Comparison of ENCODE assay signal across 1 cellular context in the genomic region with DNA sequence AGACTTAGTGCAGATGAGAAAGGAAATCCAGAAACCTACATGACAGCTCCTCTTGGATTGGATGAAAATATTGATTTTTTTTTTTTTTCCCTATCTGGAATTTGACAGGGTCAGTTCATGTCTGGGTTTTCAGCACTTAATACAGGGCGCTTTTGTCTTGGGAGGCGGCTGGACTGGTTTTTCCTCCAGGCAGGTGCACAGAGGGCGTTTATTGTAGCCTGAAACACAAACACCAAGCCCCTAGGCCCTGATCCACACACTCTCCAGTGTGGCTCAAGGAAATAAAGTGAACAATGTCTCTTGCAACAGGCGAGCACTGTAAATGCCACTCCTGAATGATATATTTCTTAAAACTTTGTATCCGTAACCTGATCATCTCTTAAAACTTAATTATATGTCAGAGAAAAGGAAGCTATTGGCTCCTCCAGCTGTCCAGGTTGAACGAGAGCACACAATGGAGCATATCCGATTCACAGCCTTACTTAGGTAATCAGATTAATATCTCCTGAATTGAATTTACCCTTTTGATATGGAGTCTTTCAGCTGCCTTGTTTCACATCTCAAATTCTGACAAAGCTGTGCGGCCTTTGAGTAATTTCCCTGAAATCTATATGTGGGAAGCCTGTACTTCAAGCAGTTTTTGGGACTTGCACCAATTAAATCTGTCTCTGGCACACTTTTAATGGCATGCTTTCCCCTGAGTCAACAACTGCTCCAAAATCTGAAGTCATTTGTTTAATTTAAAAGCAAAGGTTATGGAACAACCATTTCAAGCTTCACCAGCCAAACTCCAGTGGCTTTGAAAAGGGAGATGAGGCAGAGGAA.
TF ChIP-seq lines count a peak whose summit lies in the region.

No MANE protein-coding gene starts in this region.

TF ChIP-seq in HepG2, 621 proteins besides CTCF, POLR2A, EP300 and RAD21 (continued from another document and continues in another):
- TF ChIP-seq ZNF318 (CRISPR knock-in tag; IDR thresholded peaks at IDR 0.05) (no peak), ZBTB34 (CRISPR knock-in tag; IDR thresholded peaks at IDR 0.05) (no peak), TEAD3 (CRISPR knock-in tag; optimal IDR thresholded peaks at IDR 0.05; ENCODE audit: borderline replicate concordance) (peak; percentile 17), IRX3 (CRISPR knock-in tag; IDR thresholded peaks at IDR 0.05; ENCODE audit: borderline replicate concordance, low read depth) (no peak), PAXIP1 (CRISPR knock-in tag; conservative IDR thresholded peaks at IDR 0.05) (peak; percentile 19; the same call in 1 of the 2 replicates), ZNF784 (CRISPR knock-in tag; IDR thresholded peaks at IDR 0.05; ENCODE audit: borderline replicate concordance) (no peak), KDM6A (CRISPR knock-in tag; IDR thresholded peaks at IDR 0.05; ENCODE audit: low read depth) (no peak), IRF9 (CRISPR knock-in tag; IDR thresholded peaks at IDR 0.05; ENCODE audit: borderline replicate concordance) (no peak), YEATS4 (CRISPR knock-in tag; IDR thresholded peaks at IDR 0.05; ENCODE audit: borderline replicate concordance) (no peak), HNF4G (IDR thresholded peaks at IDR 0.05; ENCODE audit: borderline replicate concordance, low read depth, low read length) (no peak), HNF4G (CRISPR knock-in tag; IDR thresholded peaks at IDR 0.05; ENCODE audit: borderline replicate concordance, low read depth) (no peak), ZBTB7A (CRISPR knock-in tag; IDR thresholded peaks at IDR 0.05) (no peak), SATB2 (CRISPR knock-in tag; IDR thresholded peaks at IDR 0.05) (no peak), EED (CRISPR knock-in tag; IDR thresholded peaks at IDR 0.05) (no peak), NR2F6 (IDR thresholded peaks at IDR 0.05) (peak; percentile 28; the same call in 1 of the 2 replicates), NR2F6 (CRISPR knock-in tag; IDR thresholded peaks at IDR 0.05) (no peak), ZNF570 (CRISPR knock-in tag; IDR thresholded peaks at IDR 0.05; ENCODE audit: borderline replicate concordance) (no peak), GABPA (IDR thresholded peaks at IDR 0.05; ENCODE audit: low read depth, low read length) (no peak), GABPA (CRISPR knock-in tag; IDR thresholded peaks at IDR 0.05; ENCODE audit: low read depth) (no peak), ZNF768 (CRISPR knock-in tag; IDR thresholded peaks at IDR 0.05) (no peak), SOX6 (IDR thresholded peaks at IDR 0.05) (no peak), SOX6 (CRISPR knock-in tag; IDR thresholded peaks at IDR 0.05) (no peak; the same call in 1 of the 2 replicates), CHD4 (IDR thresholded peaks at IDR 0.05; ENCODE audit: borderline replicate concordance, low read length) (no peak)
- TF ChIP-seq, protein P1, sequence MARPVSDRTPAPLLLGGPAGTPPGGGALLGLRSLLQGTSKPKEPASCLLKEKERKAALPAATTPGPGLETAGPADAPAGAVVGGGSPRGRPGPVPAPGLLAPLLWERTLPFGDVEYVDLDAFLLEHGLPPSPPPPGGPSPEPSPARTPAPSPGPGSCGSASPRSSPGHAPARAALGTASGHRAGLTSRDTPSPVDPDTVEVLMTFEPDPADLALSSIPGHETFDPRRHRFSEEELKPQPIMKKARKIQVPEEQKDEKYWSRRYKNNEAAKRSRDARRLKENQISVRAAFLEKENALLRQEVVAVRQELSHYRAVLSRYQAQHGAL (CRISPR knock-in tag; IDR thresholded peaks at IDR 0.05; ENCODE audit: not compliant biosample characterization), result no peak
- TF ChIP-seq, protein P2, sequence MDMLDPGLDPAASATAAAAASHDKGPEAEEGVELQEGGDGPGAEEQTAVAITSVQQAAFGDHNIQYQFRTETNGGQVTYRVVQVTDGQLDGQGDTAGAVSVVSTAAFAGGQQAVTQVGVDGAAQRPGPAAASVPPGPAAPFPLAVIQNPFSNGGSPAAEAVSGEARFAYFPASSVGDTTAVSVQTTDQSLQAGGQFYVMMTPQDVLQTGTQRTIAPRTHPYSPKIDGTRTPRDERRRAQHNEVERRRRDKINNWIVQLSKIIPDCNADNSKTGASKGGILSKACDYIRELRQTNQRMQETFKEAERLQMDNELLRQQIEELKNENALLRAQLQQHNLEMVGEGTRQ (IDR thresholded peaks at IDR 0.05; ENCODE audit: low read depth, low read length), result no peak
- TF ChIP-seq, protein P2 (CRISPR knock-in tag; IDR thresholded peaks at IDR 0.05; ENCODE audit: borderline replicate concordance), result no peak
- TF ChIP-seq, protein P3, sequence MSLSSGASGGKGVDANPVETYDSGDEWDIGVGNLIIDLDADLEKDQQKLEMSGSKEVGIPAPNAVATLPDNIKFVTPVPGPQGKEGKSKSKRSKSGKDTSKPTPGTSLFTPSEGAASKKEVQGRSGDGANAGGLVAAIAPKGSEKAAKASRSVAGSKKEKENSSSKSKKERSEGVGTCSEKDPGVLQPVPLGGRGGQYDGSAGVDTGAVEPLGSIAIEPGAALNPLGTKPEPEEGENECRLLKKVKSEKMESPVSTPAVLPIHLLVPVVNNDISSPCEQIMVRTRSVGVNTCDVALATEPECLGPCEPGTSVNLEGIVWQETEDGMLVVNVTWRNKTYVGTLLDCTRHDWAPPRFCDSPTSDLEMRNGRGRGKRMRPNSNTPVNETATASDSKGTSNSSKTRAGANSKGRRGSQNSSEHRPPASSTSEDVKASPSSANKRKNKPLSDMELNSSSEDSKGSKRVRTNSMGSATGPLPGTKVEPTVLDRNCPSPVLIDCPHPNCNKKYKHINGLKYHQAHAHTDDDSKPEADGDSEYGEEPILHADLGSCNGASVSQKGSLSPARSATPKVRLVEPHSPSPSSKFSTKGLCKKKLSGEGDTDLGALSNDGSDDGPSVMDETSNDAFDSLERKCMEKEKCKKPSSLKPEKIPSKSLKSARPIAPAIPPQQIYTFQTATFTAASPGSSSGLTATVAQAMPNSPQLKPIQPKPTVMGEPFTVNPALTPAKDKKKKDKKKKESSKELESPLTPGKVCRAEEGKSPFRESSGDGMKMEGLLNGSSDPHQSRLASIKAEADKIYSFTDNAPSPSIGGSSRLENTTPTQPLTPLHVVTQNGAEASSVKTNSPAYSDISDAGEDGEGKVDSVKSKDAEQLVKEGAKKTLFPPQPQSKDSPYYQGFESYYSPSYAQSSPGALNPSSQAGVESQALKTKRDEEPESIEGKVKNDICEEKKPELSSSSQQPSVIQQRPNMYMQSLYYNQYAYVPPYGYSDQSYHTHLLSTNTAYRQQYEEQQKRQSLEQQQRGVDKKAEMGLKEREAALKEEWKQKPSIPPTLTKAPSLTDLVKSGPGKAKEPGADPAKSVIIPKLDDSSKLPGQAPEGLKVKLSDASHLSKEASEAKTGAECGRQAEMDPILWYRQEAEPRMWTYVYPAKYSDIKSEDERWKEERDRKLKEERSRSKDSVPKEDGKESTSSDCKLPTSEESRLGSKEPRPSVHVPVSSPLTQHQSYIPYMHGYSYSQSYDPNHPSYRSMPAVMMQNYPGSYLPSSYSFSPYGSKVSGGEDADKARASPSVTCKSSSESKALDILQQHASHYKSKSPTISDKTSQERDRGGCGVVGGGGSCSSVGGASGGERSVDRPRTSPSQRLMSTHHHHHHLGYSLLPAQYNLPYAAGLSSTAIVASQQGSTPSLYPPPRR (CRISPR knock-in tag; IDR thresholded peaks at IDR 0.05; ENCODE audit: borderline replicate concordance), result no peak
